1 cellular context compared by ENCODE assay signal in the genomic region with DNA sequence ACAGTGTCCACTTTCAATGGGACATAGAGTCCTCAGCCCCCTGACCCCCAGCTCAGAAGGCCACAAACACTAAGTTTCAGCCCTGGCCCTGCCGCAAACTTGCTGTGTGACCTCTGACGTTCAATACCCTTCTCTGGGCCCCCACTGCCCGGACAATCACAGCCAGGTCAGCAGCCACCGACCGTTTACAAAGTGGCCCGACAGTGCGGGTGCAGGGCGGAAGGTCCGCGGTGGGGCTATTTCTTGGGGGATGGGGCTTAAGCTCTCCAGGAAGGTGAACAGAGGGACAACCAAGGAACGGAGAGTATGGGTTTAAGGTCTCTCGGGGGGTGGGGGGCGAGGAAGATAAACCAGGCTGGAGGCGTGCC.
TF ChIP-seq lines count a peak whose summit lies in the region.

No MANE protein-coding gene starts in this region.

TF ChIP-seq in A549, 52 proteins besides CTCF, POLR2A, EP300 and RAD21 (continued from another document):
- TF ChIP-seq, protein P1, sequence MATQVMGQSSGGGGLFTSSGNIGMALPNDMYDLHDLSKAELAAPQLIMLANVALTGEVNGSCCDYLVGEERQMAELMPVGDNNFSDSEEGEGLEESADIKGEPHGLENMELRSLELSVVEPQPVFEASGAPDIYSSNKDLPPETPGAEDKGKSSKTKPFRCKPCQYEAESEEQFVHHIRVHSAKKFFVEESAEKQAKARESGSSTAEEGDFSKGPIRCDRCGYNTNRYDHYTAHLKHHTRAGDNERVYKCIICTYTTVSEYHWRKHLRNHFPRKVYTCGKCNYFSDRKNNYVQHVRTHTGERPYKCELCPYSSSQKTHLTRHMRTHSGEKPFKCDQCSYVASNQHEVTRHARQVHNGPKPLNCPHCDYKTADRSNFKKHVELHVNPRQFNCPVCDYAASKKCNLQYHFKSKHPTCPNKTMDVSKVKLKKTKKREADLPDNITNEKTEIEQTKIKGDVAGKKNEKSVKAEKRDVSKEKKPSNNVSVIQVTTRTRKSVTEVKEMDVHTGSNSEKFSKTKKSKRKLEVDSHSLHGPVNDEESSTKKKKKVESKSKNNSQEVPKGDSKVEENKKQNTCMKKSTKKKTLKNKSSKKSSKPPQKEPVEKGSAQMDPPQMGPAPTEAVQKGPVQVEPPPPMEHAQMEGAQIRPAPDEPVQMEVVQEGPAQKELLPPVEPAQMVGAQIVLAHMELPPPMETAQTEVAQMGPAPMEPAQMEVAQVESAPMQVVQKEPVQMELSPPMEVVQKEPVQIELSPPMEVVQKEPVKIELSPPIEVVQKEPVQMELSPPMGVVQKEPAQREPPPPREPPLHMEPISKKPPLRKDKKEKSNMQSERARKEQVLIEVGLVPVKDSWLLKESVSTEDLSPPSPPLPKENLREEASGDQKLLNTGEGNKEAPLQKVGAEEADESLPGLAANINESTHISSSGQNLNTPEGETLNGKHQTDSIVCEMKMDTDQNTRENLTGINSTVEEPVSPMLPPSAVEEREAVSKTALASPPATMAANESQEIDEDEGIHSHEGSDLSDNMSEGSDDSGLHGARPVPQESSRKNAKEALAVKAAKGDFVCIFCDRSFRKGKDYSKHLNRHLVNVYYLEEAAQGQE (IDR thresholded peaks at IDR 0.05) = no peak
- TF ChIP-seq BHLHE40 (IDR thresholded peaks at IDR 0.05; ENCODE audit: low read depth, low read length) = no peak
